20 cellular contexts compared by ENCODE assay signal in the genomic region with DNA sequence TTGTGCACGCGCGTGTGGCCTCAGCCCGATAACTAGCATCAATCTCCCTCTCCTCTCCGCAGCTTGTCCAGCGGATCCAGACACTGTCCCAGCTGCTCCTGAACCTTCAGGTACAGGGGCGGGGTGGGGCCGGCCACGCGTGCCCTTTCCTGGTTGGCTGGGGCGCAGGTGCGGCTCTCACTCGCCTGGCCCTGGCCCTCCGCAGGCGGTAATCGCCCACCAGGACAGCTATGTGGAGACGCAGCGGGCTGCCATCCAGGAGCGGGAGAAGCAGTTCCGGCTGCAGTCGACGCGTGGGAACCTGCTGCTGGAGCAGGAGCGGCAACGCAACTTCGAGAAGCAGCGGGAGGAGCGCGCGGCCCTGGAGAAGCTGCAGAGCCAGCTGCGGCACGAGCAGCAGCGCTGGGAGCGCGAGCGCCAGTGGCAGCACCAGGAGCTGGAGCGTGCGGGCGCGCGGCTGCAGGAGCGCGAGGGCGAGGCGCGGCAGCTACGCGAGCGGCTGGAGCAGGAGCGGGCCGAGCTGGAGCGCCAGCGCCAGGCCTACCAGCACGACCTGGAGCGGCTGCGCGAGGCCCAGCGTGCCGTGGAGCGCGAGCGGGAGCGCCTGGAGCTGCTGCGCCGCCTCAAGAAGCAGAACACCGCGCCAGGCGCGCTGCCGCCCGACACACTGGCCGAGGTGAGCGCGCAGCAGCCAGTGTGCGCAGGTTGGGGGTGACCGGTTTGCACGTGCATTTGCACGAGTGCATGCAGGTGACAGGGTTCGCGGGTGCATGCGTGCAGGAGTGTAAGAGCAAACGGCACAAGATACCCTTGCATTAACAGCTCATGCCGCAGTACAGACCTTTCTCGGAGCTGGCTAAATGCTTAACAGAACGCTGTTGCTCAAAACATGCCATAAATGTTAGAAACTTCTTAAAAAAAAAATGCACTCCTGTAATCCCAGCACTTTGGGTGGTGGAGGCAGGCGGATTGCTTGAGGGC. TPM values are rescaled to one million over a fixed set of nuclear protein-coding genes. Genes with fewer than 3 reads are reported as not detected.
DNase-seq lines count a peak whose midpoint lies in the region; ATAC-seq, FAIRE-seq and TF ChIP-seq lines count a peak whose summit lies in the region.
"Had no signal": no experiment of that assay in that cellular context is flagged by ENCODE, and none has a peak within 500 bp of the region (broad histone marks: within the 10 kb centered on the region; RNA-seq: fewer than 3 reads in every experiment).

No MANE protein-coding gene starts in this region.

- no peak for DNase-seq in HTR-8/SVneo (ENCODE audit: insufficient read length, low spot score)
- no peak for DNase-seq in K562 (ENCODE audit: extremely low read depth in 1 of 4, low spot score in 3 of 4)
- DNase-seq in neuronal stem cell (ENCODE audit: low spot score): no peak
- DNase-seq in stimulated activated naive B cell treated with anti-CD40 and anti-IgM and Interleukin-4, amounts not matched to agents 10 μg/mL and 1 μg/mL and 100 μg/mL, for 72 hours: no peak
- no peak for DNase-seq in Karpas-422
- DNase-seq in head of caudate nucleus: no peak
- no peak for DNase-seq in KBM-7
- DNase-seq in endodermal cell: no peak
- DNase-seq: C1 segment of cervical spinal cord; Calu3; CD4-positive, alpha-beta memory T cell; COR-L47; DMS53; DMS79 treated with DMSO at 0.1 percent for 48 hours; GF-D8; GM23248; H9 had no signal

- H3K4me1 ChIP-seq in K562 (replicated peaks in 1 of 2; ENCODE audit: control insufficient read depth in 2 of 2, insufficient read depth in 2 of 2, low read length in 2 of 2) (peaks cover 0 to 6% of the 10 kb centered on the region in 2 experiments; a peak in 1 of 5 replicates), neuronal stem cell (ENCODE audit: control insufficient read depth in 2 of 2, insufficient read depth in 1 of 2, low read depth in 1 of 2, low read length in 2 of 2) (no peaks in the 10 kb centered on the region), Karpas-422 (ENCODE audit: low read length) (no peaks in the 10 kb centered on the region), endodermal cell (ENCODE audit: control insufficient read depth, insufficient read depth, low read length) (no peaks in the 10 kb centered on the region)

- H2AK5ac ChIP-seq in neuronal stem cell (ENCODE audit: low read depth, low read length): no peak overlapping the region

- no peak overlapping the region for H2BK15ac ChIP-seq in neuronal stem cell (ENCODE audit: low read length)

- no peaks in the 10 kb centered on the region for H3K27me3 Mint-ChIP-seq in stimulated activated naive B cell treated with anti-CD40 and anti-IgM and Interleukin-4, amounts not matched to agents 10 μg/mL and 1 μg/mL and 100 μg/mL, for 72 hours
- no peaks in the 10 kb centered on the region for H3K27me3 Mint-ChIP-seq in endodermal cell (ENCODE audit: insufficient read depth)
- H3K27me3 Mint-ChIP-seq: CD4-positive, alpha-beta memory T cell had no signal

- H3K27me3 ChIP-seq in K562 (ENCODE audit: control insufficient read depth in 2 of 2, insufficient read depth in 2 of 2, low read length in 2 of 2) (no peaks in the 10 kb centered on the region), neuronal stem cell (ENCODE audit: control insufficient read depth in 3 of 3, insufficient read depth in 3 of 3, low read depth in 1 of 3, low read length in 3 of 3) (no peaks in the 10 kb centered on the region), Karpas-422 (ENCODE audit: low read length) (no peaks in the 10 kb centered on the region), endodermal cell (ENCODE audit: control insufficient read depth, insufficient read depth, low read length, poor library complexity, severe bottlenecking) (no peaks in the 10 kb centered on the region)

- H3K9ac ChIP-seq in K562 (ENCODE audit: insufficient read depth in 1 of 2, low read depth in 2 of 2, low read length in 2 of 2) (no peak overlapping the region), neuronal stem cell (ENCODE audit: low read depth, low read length, poor library complexity) (no peak overlapping the region), Karpas-422 (ENCODE audit: low read length) (no peak overlapping the region), endodermal cell (ENCODE audit: extremely low read depth, low read length, poor library complexity, severe bottlenecking) (no peak overlapping the region)
- H3K9ac ChIP-seq: GM23248 had no signal

- no TSS peak for BruUV-seq in K562 (replicated peaks; lab: Mats Ljungman, UMichigan)

- H3K79me2 ChIP-seq in K562 (ENCODE audit: control insufficient read depth, insufficient read depth, low read length) (no peaks in the 10 kb centered on the region), Karpas-422 (ENCODE audit: low read length) (no peaks in the 10 kb centered on the region)

- H3K36me3 ChIP-seq in K562 (ENCODE audit: control insufficient read depth, insufficient read depth, low read length) (peaks cover 10% of the 10 kb centered on the region; the same call in 2 of the 3 replicates), neuronal stem cell (replicated peaks in 1 of 2; ENCODE audit: control insufficient read depth in 2 of 2, insufficient read depth in 2 of 2, low read length in 2 of 2) (peaks cover 38 to 71% of the 10 kb centered on the region in 2 donors), Karpas-422 (ENCODE audit: insufficient read depth, low read length) (no peaks in the 10 kb centered on the region), endodermal cell (ENCODE audit: control insufficient read depth, insufficient read depth, low read length) (peaks cover 29% of the 10 kb centered on the region)

- H2BK5ac ChIP-seq in neuronal stem cell (ENCODE audit: low read length): no peak overlapping the region

- H3K36me3 Mint-ChIP-seq in stimulated activated naive B cell treated with anti-CD40 and anti-IgM and Interleukin-4, amounts not matched to agents 10 μg/mL and 1 μg/mL and 100 μg/mL, for 72 hours: peaks cover 32 to 39% of the 10 kb centered on the region in 2 donors
- peaks cover 28% of the 10 kb centered on the region for H3K36me3 Mint-ChIP-seq in endodermal cell (ENCODE audit: low read depth)

- 96% methylated on average over 46 of the region's 86 CpGs for WGBS in K562 (ENCODE audit: insufficient coverage, low coverage, missing lambda C conversion rate)
- no CpG with 5 or more reads among the region's 86 CpGs for WGBS in neuronal stem cell (ENCODE audit: extremely low coverage in 2 of 2, insufficient read length in 2 of 2, insufficient replicate concordance in 1 of 2), 2 donors
- 97 to 98% methylated on average over 80 to 86 of the region's 86 CpGs for WGBS in endodermal cell (ENCODE audit: insufficient coverage in 1 of 2, insufficient read length in 1 of 2), 2 experiments

- peak overlapping the region; percentile 73 for H3K23ac ChIP-seq in neuronal stem cell (ENCODE audit: low read depth, low read length, poor library complexity)

- in situ Hi-C loops in K562 (cut with MboI) (no loop called here), KBM-7 (cut with MboI; ENCODE audit: low pct_unique_long_range_greater_than_20kb, low sequenced_read_pairs) (no loop called here)

- no peak overlapping the region for H3K4ac ChIP-seq in neuronal stem cell (ENCODE audit: low read length)

- H4K20me1 ChIP-seq in K562 (replicated peaks; ENCODE audit: control insufficient read depth, insufficient read depth, low read length) (no peaks in the 10 kb centered on the region), Karpas-422 (ENCODE audit: insufficient read depth, low read depth, low read length) (no peaks in the 10 kb centered on the region)

- no peak overlapping the region for H4K91ac ChIP-seq in neuronal stem cell (ENCODE audit: low read depth, low read length, poor library complexity)

- TF ChIP-seq EP300 in K562 (IDR thresholded peaks at IDR 0.05; ENCODE audit: low read length): no peak

- no peak overlapping the region for H3K27ac ChIP-seq in K562 (ENCODE audit: extremely low read depth, low read depth, low read length)
- H3K27ac ChIP-seq in neuronal stem cell (replicated peaks; ENCODE audit: low read length): no peak overlapping the region
- H3K27ac ChIP-seq in Karpas-422 (ENCODE audit: low read length): no peak overlapping the region
- no peak overlapping the region for H3K27ac ChIP-seq in endodermal cell (ENCODE audit: low read depth, low read length)
- H3K27ac ChIP-seq: GM23248 had no signal

- no peak for TF ChIP-seq POLR2A in K562 (conservative IDR thresholded peaks at IDR 0.05)

- H3K79me1 ChIP-seq in neuronal stem cell (ENCODE audit: low read depth, low read length): no peaks in the 10 kb centered on the region

- ATAC-seq in K562: no peak
- no peak for ATAC-seq in stimulated activated naive B cell treated with anti-CD40 and anti-IgM and Interleukin-4, amounts not matched to agents 10 μg/mL and 1 μg/mL and 100 μg/mL, for 72 hours (replicated peaks)
- ATAC-seq: HCT116 had no signal

- H3K27ac Mint-ChIP-seq in stimulated activated naive B cell treated with anti-CD40 and anti-IgM and Interleukin-4, amounts not matched to agents 10 μg/mL and 1 μg/mL and 100 μg/mL, for 72 hours: peak overlapping the region; percentile 31
- H3K27ac Mint-ChIP-seq in endodermal cell: no peak overlapping the region
- H3K27ac Mint-ChIP-seq: H9 had no signal

- POLR2A ChIA-PET in K562 (lab: Yijun Ruan, JAX): interaction anchor here (1.0 kb wide), 1 partner anchor 8 kb away, joined by 3 read pairs; no protein-coding TSS in a partner anchor

- FAIRE-seq in HTR-8/SVneo (lab: Jason Lieb, UNC) (peak; percentile 48), K562 (lab: Jason Lieb, UNC) (no peak)
- FAIRE-seq: GM19239, H1 had no signal

- H2AFZ ChIP-seq in K562 (ENCODE audit: low read depth, low read length) (no peak overlapping the region), neuronal stem cell (ENCODE audit: low read length) (no peak overlapping the region), Karpas-422 (ENCODE audit: low read length) (no peak overlapping the region)
- H2AFZ ChIP-seq: GM23248 had no signal

- H3K4me1 Mint-ChIP-seq in stimulated activated naive B cell treated with anti-CD40 and anti-IgM and Interleukin-4, amounts not matched to agents 10 μg/mL and 1 μg/mL and 100 μg/mL, for 72 hours: peaks cover 5 to 7% of the 10 kb centered on the region in 2 donors
- H3K4me1 Mint-ChIP-seq in endodermal cell: no peaks in the 10 kb centered on the region
- H3K4me1 Mint-ChIP-seq: H9 had no signal

- no peak overlapping the region for H3K14ac ChIP-seq in neuronal stem cell (ENCODE audit: low read length)

- no peak overlapping the region for H3K4me2 ChIP-seq in K562 (ENCODE audit: insufficient read depth, low read length)
- H3K4me2 ChIP-seq in neuronal stem cell (ENCODE audit: insufficient read depth, low read length, poor library complexity, severe bottlenecking): no peak overlapping the region
- no peak overlapping the region for H3K4me2 ChIP-seq in Karpas-422 (ENCODE audit: low read depth, low read length, poor library complexity, severe bottlenecking)

- no peak overlapping the region for H3K4me3 Mint-ChIP-seq in stimulated activated naive B cell treated with anti-CD40 and anti-IgM and Interleukin-4, amounts not matched to agents 10 μg/mL and 1 μg/mL and 100 μg/mL, for 72 hours
- H3K4me3 Mint-ChIP-seq in endodermal cell: no peak overlapping the region
- H3K4me3 Mint-ChIP-seq: CD4-positive, alpha-beta memory T cell; H9 had no signal

- H3K9me2 ChIP-seq in Karpas-422 (replicated peaks; ENCODE audit: insufficient read depth, low read length): no peaks in the 10 kb centered on the region

- H4K8ac ChIP-seq in neuronal stem cell (ENCODE audit: low read depth, low read length): no peak overlapping the region

- no peak overlapping the region for H2BK12ac ChIP-seq in neuronal stem cell (ENCODE audit: low read length)

- no peak overlapping the region for H2BK120ac ChIP-seq in neuronal stem cell (ENCODE audit: low read depth, low read length)

- H3K4me3 ChIP-seq in K562: no peak overlapping the region
- H3K4me3 ChIP-seq in neuronal stem cell (ENCODE audit: low read length in 2 of 2): no peak overlapping the region
- no peak overlapping the region for H3K4me3 ChIP-seq in Karpas-422 (ENCODE audit: low read length)
- H3K4me3 ChIP-seq in endodermal cell (ENCODE audit: low read length): no peak overlapping the region
- H3K4me3 ChIP-seq: GM23248 had no signal

- peaks cover 3% of the 10 kb centered on the region for H3K9me1 ChIP-seq in K562 (ENCODE audit: control insufficient read depth, insufficient read depth, low read length)

- no peak for TF ChIP-seq CTCF in K562 (IDR thresholded peaks at IDR 0.05 in 2 of 3, conservative IDR thresholded peaks at IDR 0.05 in 1 of 3; ENCODE audit: insufficient read depth in 2 of 3, low read depth in 1 of 3, low read length in 3 of 3)
- no peak for TF ChIP-seq CTCF in endodermal cell (conservative IDR thresholded peaks at IDR 0.05)

- CTCF ChIA-PET in K562 (lab: Yijun Ruan, JAX; ENCODE audit: low intra/inter-chr PET ratio): no interaction called here

- no peak overlapping the region for H3K18ac ChIP-seq in neuronal stem cell (ENCODE audit: low read length)

- H3K9me3 Mint-ChIP-seq in stimulated activated naive B cell treated with anti-CD40 and anti-IgM and Interleukin-4, amounts not matched to agents 10 μg/mL and 1 μg/mL and 100 μg/mL, for 72 hours: no peaks in the 10 kb centered on the region
- no peaks in the 10 kb centered on the region for H3K9me3 Mint-ChIP-seq in endodermal cell
- H3K9me3 Mint-ChIP-seq: H9 had no signal

- H3K9me3 ChIP-seq in K562 (replicated peaks; ENCODE audit: control insufficient read depth, insufficient read depth, low read depth, low read length) (no peaks in the 10 kb centered on the region), neuronal stem cell (replicated peaks in 1 of 2; ENCODE audit: control insufficient read depth in 2 of 2, insufficient read depth in 1 of 2, low read depth in 1 of 2, low read length in 2 of 2) (no peaks in the 10 kb centered on the region), Karpas-422 (ENCODE audit: low read length) (no peaks in the 10 kb centered on the region), endodermal cell (ENCODE audit: control insufficient read depth, low read length) (no peaks in the 10 kb centered on the region)

- intact Hi-C loops in K562 (cut with micrococcal nuclease): no loop called here
- intact Hi-C loops in head of caudate nucleus (cut with DNase I): no loop called here

- no peak for TF ChIP-seq RAD21 in K562 (CRISPR knock-in tag; conservative IDR thresholded peaks at IDR 0.05 in 1 of 2, IDR thresholded peaks at IDR 0.05 in 1 of 2)

RNA-seq across cellular contexts. Expression of a gene that starts 21.5 kb away (rescaled TPM):
- 1.5 and 4.5 TPM in 2 replicates for total RNA-seq in K562 (2011; cell fraction: chromatin; rRNA removed; ENCODE audit: low replicate concordance)
- 3.2 and 5.0 TPM in 2 replicates for total RNA-seq in K562 (2011; cell fraction: nucleolus; rRNA removed)
- total RNA-seq in K562 (2011; cell fraction: nucleoplasm; rRNA removed): 1.8 and 2.3 TPM in 2 replicates
- total RNA-seq in K562 (2014; rRNA removed) (1.7 and 3.2 TPM in 2 replicates), K562 (2014; rRNA removed; fragmentation: Illumina TruSeq; extraction: Trizol) (0.29 and 0.32 TPM in 2 replicates), K562 (2015; rRNA removed; fragmentation: Illumina TruSeq; extraction: Trizol) (0.47 and 0.98 TPM in 2 replicates), K562 (2021) (1.8 and 2.1 TPM in 2 replicates), endodermal cell (1 to 10 TPM; 2.6 to 3.0 TPM)
- polyA plus RNA-seq in K562 (2011; rRNA removed) (0.86 and 1.6 TPM in 2 replicates), K562 (2014; fragmentation: Illumina TruSeq; extraction: Trizol) (0.54 and 0.79 TPM in 2 replicates), K562 (2014; fragmentation: Nextera tagmentation; extraction: Ambion mirVana) (under 1 TPM in 1 of 2 experiments, not detected in 1; 0.07 TPM), K562 (2014; rRNA removed) (1.5 and 2.2 TPM in 2 replicates)
- polyA plus RNA-seq in K562 (2011; cell fraction: cytosol; rRNA removed): 2.2 and 5.5 TPM in 2 replicates
- 1.9 and 3.8 TPM in 2 replicates for polyA plus RNA-seq in K562 (2011; cell fraction: nucleus; rRNA removed)
- 1.8 and 3.7 TPM in 2 replicates for polyA plus RNA-seq in K562 (2012)
- 0.51 and 0.70 TPM in 2 replicates for polyA minus RNA-seq in K562 (2011; rRNA and poly(A)+ RNA removed)
- 1.0 TPM in 1 of 2 replicates, not detected in the other for polyA minus RNA-seq in K562 (2011; cell fraction: cytosol; rRNA and poly(A)+ RNA removed)
- 1.6 and 1.7 TPM in 2 replicates for polyA minus RNA-seq in K562 (2011; cell fraction: nucleus; rRNA and poly(A)+ RNA removed)
- polyA plus RNA-seq in neuronal stem cell (2013, experiment 1 of 2): 1.4 TPM
- 1.4 TPM for polyA plus RNA-seq in neuronal stem cell (2013, experiment 2 of 2)
- total RNA-seq in Karpas-422 (2014; rRNA removed; shearing (Covaris generic); ENCODE audit: low replicate concordance): 1.0 and 1.8 TPM in 2 replicates
- 2.3 TPM for polyA plus RNA-seq in endodermal cell (2013, experiment 1 of 2)
- polyA plus RNA-seq in endodermal cell (2013, experiment 2 of 2): 1.6 TPM

RNA-seq across cellular contexts. Expression of a gene that starts 48.6 kb away (rescaled TPM):
- 0.39 and 3.7 TPM in 2 replicates for total RNA-seq in K562 (2011; cell fraction: chromatin; rRNA removed; ENCODE audit: low replicate concordance)
- 1.8 and 2.5 TPM in 2 replicates for total RNA-seq in K562 (2011; cell fraction: nucleolus; rRNA removed)
- 2.4 and 2.6 TPM in 2 replicates for total RNA-seq in K562 (2011; cell fraction: nucleoplasm; rRNA removed)
- total RNA-seq in K562 (2014; rRNA removed) (5.9 and 8.0 TPM in 2 replicates), K562 (2014; rRNA removed; fragmentation: Illumina TruSeq; extraction: Trizol) (1.4 and 2.4 TPM in 2 replicates), K562 (2015; rRNA removed; fragmentation: Illumina TruSeq; extraction: Trizol) (4.1 and 4.6 TPM in 2 replicates), K562 (2021) (9.1 and 9.3 TPM in 2 replicates), endodermal cell (10 to 100 TPM; 45.9 to 53.2 TPM)
- polyA plus RNA-seq in K562 (2011; rRNA removed) (4.9 and 7.6 TPM in 2 replicates), K562 (2014; fragmentation: Illumina TruSeq; extraction: Trizol) (12.9 and 17.2 TPM in 2 replicates), K562 (2014; fragmentation: Nextera tagmentation; extraction: Ambion mirVana) (under 1 TPM; 0.04 TPM), K562 (2014; rRNA removed) (5.3 and 6.3 TPM in 2 replicates)
- 11.3 and 16.2 TPM in 2 replicates for polyA plus RNA-seq in K562 (2011; cell fraction: cytosol; rRNA removed)
- polyA plus RNA-seq in K562 (2011; cell fraction: nucleus; rRNA removed): 4.4 and 6.5 TPM in 2 replicates
- 7.0 and 15.6 TPM in 2 replicates for polyA plus RNA-seq in K562 (2012)
- 1.1 and 1.6 TPM in 2 replicates for polyA minus RNA-seq in K562 (2011; rRNA and poly(A)+ RNA removed)
- polyA minus RNA-seq in K562 (2011; cell fraction: cytosol; rRNA and poly(A)+ RNA removed): 3.9 and 6.9 TPM in 2 replicates
- 1.1 and 2.1 TPM in 2 replicates for polyA minus RNA-seq in K562 (2011; cell fraction: nucleus; rRNA and poly(A)+ RNA removed)
- polyA plus RNA-seq in neuronal stem cell (2013, experiment 1 of 2): 109 TPM
- 102 TPM for polyA plus RNA-seq in neuronal stem cell (2013, experiment 2 of 2)
- total RNA-seq in Karpas-422 (2014; rRNA removed; shearing (Covaris generic); ENCODE audit: low replicate concordance): not detected in 2 replicates
- 66.1 TPM for polyA plus RNA-seq in endodermal cell (2013, experiment 1 of 2)
- polyA plus RNA-seq in endodermal cell (2013, experiment 2 of 2): 59.3 TPM

RNA-seq across cellular contexts. Expression of a gene that starts 55.1 kb away (rescaled TPM):
- 31.5 and 96.4 TPM in 2 replicates for total RNA-seq in K562 (2011; cell fraction: chromatin; rRNA removed; ENCODE audit: low replicate concordance)
- total RNA-seq in K562 (2011; cell fraction: nucleolus; rRNA removed): 70.1 and 71.4 TPM in 2 replicates
- total RNA-seq in K562 (2011; cell fraction: nucleoplasm; rRNA removed): 41.6 and 43.7 TPM in 2 replicates
- total RNA-seq in K562 (2014; rRNA removed): 3.9 and 7.4 TPM in 2 replicates
- 1.5 and 2.6 TPM in 2 replicates for total RNA-seq in K562 (2014; rRNA removed; fragmentation: Illumina TruSeq; extraction: Trizol)
- 3.5 and 4.9 TPM in 2 replicates for total RNA-seq in K562 (2015; rRNA removed; fragmentation: Illumina TruSeq; extraction: Trizol)
- total RNA-seq in K562 (2021): 14.2 and 15.1 TPM in 2 replicates
- 10.6 and 12.0 TPM in 2 replicates for polyA plus RNA-seq in K562 (2011; rRNA removed)
- polyA plus RNA-seq in K562 (2011; cell fraction: cytosol; rRNA removed): 10.0 and 24.6 TPM in 2 replicates
- polyA plus RNA-seq in K562 (2011; cell fraction: nucleus; rRNA removed): 37.8 and 59.0 TPM in 2 replicates
- 11.8 and 15.7 TPM in 2 replicates for polyA plus RNA-seq in K562 (2012)
- polyA plus RNA-seq in K562 (2014; fragmentation: Illumina TruSeq; extraction: Trizol): 7.1 and 8.9 TPM in 2 replicates
- polyA plus RNA-seq in K562 (2014; fragmentation: Nextera tagmentation; extraction: Ambion mirVana): under 1 TPM; 0.25 to 0.83 TPM
- polyA plus RNA-seq in K562 (2014; rRNA removed): 15.4 and 17.0 TPM in 2 replicates
- 4.7 and 8.5 TPM in 2 replicates for polyA minus RNA-seq in K562 (2011; rRNA and poly(A)+ RNA removed)
- polyA minus RNA-seq in K562 (2011; cell fraction: cytosol; rRNA and poly(A)+ RNA removed): 7.9 and 10.4 TPM in 2 replicates
- 9.4 and 11.6 TPM in 2 replicates for polyA minus RNA-seq in K562 (2011; cell fraction: nucleus; rRNA and poly(A)+ RNA removed)
- 6.6 TPM for polyA plus RNA-seq in neuronal stem cell (2013, experiment 1 of 2)
- 7.4 TPM for polyA plus RNA-seq in neuronal stem cell (2013, experiment 2 of 2)
- total RNA-seq in Karpas-422 (2014; rRNA removed; shearing (Covaris generic); ENCODE audit: low replicate concordance): 1.9 and 3.9 TPM in 2 replicates
- total RNA-seq in endodermal cell: 10 to 100 TPM; 18.0 to 21.4 TPM
- 10.9 TPM for polyA plus RNA-seq in endodermal cell (2013, experiment 1 of 2)
- 13.2 TPM for polyA plus RNA-seq in endodermal cell (2013, experiment 2 of 2)

Comparison
In these comparisons a context has a peak if more than half of its experiments do, and no peak if none do; other contexts are left out.
1. RNA of a gene that starts 48.6 kb away (total RNA-seq): 45.9 to 53.2 TPM in endodermal cell; 0.39 to 9.3 TPM in K562 and not detected in Karpas-422; every median in the first group is over 4 times any median in the second.